1 cellular context compared by ENCODE assay signal in the genomic region with DNA sequence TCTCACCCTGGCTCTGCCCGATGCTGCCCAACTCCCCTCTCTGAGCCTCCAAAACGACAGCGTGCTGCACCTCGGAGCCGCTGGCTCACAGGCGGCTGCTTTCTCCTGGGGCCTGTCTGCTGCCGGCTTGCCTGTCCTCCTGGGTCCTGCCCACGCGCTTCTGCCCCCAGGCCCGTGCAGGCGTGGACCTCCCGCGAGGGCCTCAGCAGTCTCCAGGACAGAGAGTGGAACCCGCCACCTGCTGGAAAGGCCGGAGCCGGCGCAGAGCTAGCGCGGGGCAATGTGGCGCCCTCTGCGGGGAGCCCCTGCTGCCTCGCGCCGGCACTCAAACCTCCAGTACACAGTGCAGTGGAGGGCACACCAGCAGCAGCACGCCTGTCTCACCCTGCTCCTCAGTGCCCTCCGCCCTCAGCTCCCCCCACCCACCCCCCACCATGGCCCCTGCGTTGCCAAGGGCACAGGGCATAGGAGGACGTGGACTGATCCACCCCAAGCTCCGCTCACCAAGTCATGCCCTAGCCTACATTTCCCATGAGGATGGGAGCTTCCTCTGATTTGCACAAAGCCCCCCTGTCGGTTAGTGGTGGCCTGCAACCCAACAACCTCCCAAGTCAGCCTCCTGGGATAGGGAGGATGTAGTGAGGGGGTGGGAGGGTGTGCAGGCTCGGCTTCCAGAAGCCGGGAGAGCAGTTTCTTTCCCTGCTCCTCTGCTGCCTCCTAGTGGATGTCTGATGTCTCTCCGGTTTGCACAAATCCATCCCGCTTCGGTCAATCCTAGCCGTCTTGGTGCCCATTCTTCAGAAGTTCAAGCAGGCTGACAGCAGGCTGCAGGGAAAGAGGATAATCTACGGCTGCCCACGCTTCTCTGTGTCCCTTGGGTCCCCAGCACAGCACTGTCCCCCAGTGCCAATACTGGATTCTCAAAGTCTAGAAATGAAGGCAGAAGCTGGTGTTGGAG.
A peak's percentile ranks its signal among the peaks of the same experiment; 100 is the strongest.
TF ChIP-seq lines count a peak whose summit lies in the region.

No MANE protein-coding gene starts in this region.

TF ChIP-seq in HepG2, 621 proteins besides CTCF, POLR2A, EP300 and RAD21 (continued from another document and continues in another):
- TF ChIP-seq TBX2 (CRISPR knock-in tag; IDR thresholded peaks at IDR 0.05; ENCODE audit: borderline replicate concordance) (peak; percentile 38; the same call in 1 of the 2 replicates), ZNF776 (CRISPR knock-in tag; IDR thresholded peaks at IDR 0.05) (peak; percentile 65; the same call in 1 of the 2 replicates), ZNF770 (CRISPR knock-in tag; IDR thresholded peaks at IDR 0.05) (peak; percentile 65; the same call in 1 of the 2 replicates), ZMYM2 (CRISPR knock-in tag; IDR thresholded peaks at IDR 0.05) (peak; percentile 59; the same call in 1 of the 2 replicates), ARID2 (CRISPR knock-in tag; IDR thresholded peaks at IDR 0.05; ENCODE audit: borderline replicate concordance) (0 out of 2 replicates have a peak, but pooled peaks have one; percentile 59), MAZ (IDR thresholded peaks at IDR 0.05; ENCODE audit: borderline replicate concordance, low read depth, low read length) (no peak), MAZ (CRISPR knock-in tag; IDR thresholded peaks at IDR 0.05; ENCODE audit: low read depth) (peak; percentile 80), ZFP91 (CRISPR knock-in tag; IDR thresholded peaks at IDR 0.05; ENCODE audit: borderline replicate concordance) (peak; percentile 78), ELK4 (CRISPR knock-in tag; IDR thresholded peaks at IDR 0.05; ENCODE audit: borderline replicate concordance) (no peak), ZNF235 (CRISPR knock-in tag; IDR thresholded peaks at IDR 0.05; ENCODE audit: borderline replicate concordance) (no peak), ZNF343 (CRISPR knock-in tag; IDR thresholded peaks at IDR 0.05) (0 out of 2 replicates have a peak, but pooled peaks have one; percentile 38), LCORL (IDR thresholded peaks at IDR 0.05) (no peak), LCORL (CRISPR knock-in tag; IDR thresholded peaks at IDR 0.05) (peak; percentile 58; the same call in 1 of the 2 replicates), REPIN1 (CRISPR knock-in tag; IDR thresholded peaks at IDR 0.05; ENCODE audit: borderline replicate concordance, low read depth) (peak; percentile 55; the same call in 1 of the 2 replicates), RBFOX2 (IDR thresholded peaks at IDR 0.05; ENCODE audit: low read depth, low read length) (peak; percentile 66), JUNB (CRISPR knock-in tag; IDR thresholded peaks at IDR 0.05; ENCODE audit: borderline replicate concordance) (no peak), KLF9 (CRISPR knock-in tag; IDR thresholded peaks at IDR 0.05; ENCODE audit: low read depth) (0 out of 2 replicates have a peak, but pooled peaks have one; percentile 29), ZNF639 (CRISPR knock-in tag; conservative IDR thresholded peaks at IDR 0.05) (no peak), ZNF136 (CRISPR knock-in tag; IDR thresholded peaks at IDR 0.05; ENCODE audit: low read depth) (peak; percentile 11; the same call in 1 of the 2 replicates), PAWR (CRISPR knock-in tag; IDR thresholded peaks at IDR 0.05; ENCODE audit: borderline replicate concordance) (no peak), TFDP2 (CRISPR knock-in tag; IDR thresholded peaks at IDR 0.05) (peak; percentile 38; the same call in 1 of the 2 replicates), ZNF431 (CRISPR knock-in tag; IDR thresholded peaks at IDR 0.05; ENCODE audit: borderline replicate concordance, low read depth) (0 out of 2 replicates have a peak, but pooled peaks have one; percentile 38), POLR2G (IDR thresholded peaks at IDR 0.05; ENCODE audit: low read depth, low read length) (0 out of 2 replicates have a peak, but pooled peaks have one; percentile 22), SNAPC2 (CRISPR knock-in tag; IDR thresholded peaks at IDR 0.05) (0 out of 2 replicates have a peak, but pooled peaks have one; percentile 34), BHLHE40 (IDR thresholded peaks at IDR 0.05; ENCODE audit: low read length) (no peak), TMF1 (CRISPR knock-in tag; IDR thresholded peaks at IDR 0.05; ENCODE audit: low read depth) (peak; percentile 68; the same call in 1 of the 2 replicates), MTF2 (CRISPR knock-in tag; IDR thresholded peaks at IDR 0.05; ENCODE audit: borderline replicate concordance) (peak; percentile 39; the same call in 1 of the 2 replicates), ZFP1 (CRISPR knock-in tag; IDR thresholded peaks at IDR 0.05) (0 out of 2 replicates have a peak, but pooled peaks have one; percentile 23), NFIB (CRISPR knock-in tag; IDR thresholded peaks at IDR 0.05; ENCODE audit: borderline replicate concordance) (no peak), NCOR1 (IDR thresholded peaks at IDR 0.05; ENCODE audit: borderline replicate concordance, low read length) (no peak), BRD4 (CRISPR knock-in tag; IDR thresholded peaks at IDR 0.05) (peak; percentile 62), ZNF788 (CRISPR knock-in tag; IDR thresholded peaks at IDR 0.05; ENCODE audit: borderline replicate concordance) (peak; percentile 72), KAT7 (CRISPR knock-in tag; IDR thresholded peaks at IDR 0.05; ENCODE audit: borderline replicate concordance) (no peak), NR2C2 (CRISPR knock-in tag; IDR thresholded peaks at IDR 0.05; ENCODE audit: borderline replicate concordance) (0 out of 2 replicates have a peak, but pooled peaks have one; percentile 22), RBM22 (optimal IDR thresholded peaks at IDR 0.05; ENCODE audit: low read length) (no peak), NFKB2 (CRISPR knock-in tag; IDR thresholded peaks at IDR 0.05; ENCODE audit: borderline replicate concordance) (peak; percentile 39; the same call in 1 of the 2 replicates), EEA1 (CRISPR knock-in tag; IDR thresholded peaks at IDR 0.05; ENCODE audit: borderline replicate concordance) (no peak), ZNF564 (CRISPR knock-in tag; IDR thresholded peaks at IDR 0.05) (0 out of 2 replicates have a peak, but pooled peaks have one; percentile 78), ZNF33B (CRISPR knock-in tag; IDR thresholded peaks at IDR 0.05) (no peak), CHCHD3 (CRISPR knock-in tag; IDR thresholded peaks at IDR 0.05) (no peak), ZFP90 (CRISPR knock-in tag; IDR thresholded peaks at IDR 0.05; ENCODE audit: borderline replicate concordance) (0 out of 2 replicates have a peak, but pooled peaks have one; percentile 34), JUN (CRISPR knock-in tag; IDR thresholded peaks at IDR 0.05) (no peak)
- TF ChIP-seq, protein P1, sequence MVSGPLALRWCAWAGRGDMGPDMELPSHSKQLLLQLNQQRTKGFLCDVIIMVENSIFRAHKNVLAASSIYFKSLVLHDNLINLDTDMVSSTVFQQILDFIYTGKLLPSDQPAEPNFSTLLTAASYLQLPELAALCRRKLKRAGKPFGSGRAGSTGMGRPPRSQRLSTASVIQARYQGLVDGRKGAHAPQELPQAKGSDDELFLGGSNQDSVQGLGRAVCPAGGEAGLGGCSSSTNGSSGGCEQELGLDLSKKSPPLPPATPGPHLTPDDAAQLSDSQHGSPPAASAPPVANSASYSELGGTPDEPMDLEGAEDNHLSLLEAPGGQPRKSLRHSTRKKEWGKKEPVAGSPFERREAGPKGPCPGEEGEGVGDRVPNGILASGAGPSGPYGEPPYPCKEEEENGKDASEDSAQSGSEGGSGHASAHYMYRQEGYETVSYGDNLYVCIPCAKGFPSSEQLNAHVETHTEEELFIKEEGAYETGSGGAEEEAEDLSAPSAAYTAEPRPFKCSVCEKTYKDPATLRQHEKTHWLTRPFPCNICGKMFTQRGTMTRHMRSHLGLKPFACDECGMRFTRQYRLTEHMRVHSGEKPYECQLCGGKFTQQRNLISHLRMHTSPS (CRISPR knock-in tag; IDR thresholded peaks at IDR 0.05; ENCODE audit: low read depth): peak; percentile 57; the same call in 1 of the 2 replicates
- TF ChIP-seq, protein P2, sequence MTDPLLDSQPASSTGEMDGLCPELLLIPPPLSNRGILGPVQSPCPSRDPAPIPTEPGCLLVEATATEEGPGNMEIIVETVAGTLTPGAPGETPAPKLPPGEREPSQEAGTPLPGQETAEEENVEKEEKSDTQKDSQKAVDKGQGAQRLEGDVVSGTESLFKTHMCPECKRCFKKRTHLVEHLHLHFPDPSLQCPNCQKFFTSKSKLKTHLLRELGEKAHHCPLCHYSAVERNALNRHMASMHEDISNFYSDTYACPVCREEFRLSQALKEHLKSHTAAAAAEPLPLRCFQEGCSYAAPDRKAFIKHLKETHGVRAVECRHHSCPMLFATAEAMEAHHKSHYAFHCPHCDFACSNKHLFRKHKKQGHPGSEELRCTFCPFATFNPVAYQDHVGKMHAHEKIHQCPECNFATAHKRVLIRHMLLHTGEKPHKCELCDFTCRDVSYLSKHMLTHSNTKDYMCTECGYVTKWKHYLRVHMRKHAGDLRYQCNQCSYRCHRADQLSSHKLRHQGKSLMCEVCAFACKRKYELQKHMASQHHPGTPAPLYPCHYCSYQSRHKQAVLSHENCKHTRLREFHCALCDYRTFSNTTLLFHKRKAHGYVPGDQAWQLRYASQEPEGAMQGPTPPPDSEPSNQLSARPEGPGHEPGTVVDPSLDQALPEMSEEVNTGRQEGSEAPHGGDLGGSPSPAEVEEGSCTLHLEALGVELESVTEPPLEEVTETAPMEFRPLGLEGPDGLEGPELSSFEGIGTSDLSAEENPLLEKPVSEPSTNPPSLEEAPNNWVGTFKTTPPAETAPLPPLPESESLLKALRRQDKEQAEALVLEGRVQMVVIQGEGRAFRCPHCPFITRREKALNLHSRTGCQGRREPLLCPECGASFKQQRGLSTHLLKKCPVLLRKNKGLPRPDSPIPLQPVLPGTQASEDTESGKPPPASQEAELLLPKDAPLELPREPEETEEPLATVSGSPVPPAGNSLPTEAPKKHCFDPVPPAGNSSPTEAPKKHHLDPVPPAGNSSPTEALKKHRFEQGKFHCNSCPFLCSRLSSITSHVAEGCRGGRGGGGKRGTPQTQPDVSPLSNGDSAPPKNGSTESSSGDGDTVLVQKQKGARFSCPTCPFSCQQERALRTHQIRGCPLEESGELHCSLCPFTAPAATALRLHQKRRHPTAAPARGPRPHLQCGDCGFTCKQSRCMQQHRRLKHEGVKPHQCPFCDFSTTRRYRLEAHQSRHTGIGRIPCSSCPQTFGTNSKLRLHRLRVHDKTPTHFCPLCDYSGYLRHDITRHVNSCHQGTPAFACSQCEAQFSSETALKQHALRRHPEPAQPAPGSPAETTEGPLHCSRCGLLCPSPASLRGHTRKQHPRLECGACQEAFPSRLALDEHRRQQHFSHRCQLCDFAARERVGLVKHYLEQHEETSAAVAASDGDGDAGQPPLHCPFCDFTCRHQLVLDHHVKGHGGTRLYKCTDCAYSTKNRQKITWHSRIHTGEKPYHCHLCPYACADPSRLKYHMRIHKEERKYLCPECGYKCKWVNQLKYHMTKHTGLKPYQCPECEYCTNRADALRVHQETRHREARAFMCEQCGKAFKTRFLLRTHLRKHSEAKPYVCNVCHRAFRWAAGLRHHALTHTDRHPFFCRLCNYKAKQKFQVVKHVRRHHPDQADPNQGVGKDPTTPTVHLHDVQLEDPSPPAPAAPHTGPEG (CRISPR knock-in tag; IDR thresholded peaks at IDR 0.05): no peak
